In the genomic region with DNA sequence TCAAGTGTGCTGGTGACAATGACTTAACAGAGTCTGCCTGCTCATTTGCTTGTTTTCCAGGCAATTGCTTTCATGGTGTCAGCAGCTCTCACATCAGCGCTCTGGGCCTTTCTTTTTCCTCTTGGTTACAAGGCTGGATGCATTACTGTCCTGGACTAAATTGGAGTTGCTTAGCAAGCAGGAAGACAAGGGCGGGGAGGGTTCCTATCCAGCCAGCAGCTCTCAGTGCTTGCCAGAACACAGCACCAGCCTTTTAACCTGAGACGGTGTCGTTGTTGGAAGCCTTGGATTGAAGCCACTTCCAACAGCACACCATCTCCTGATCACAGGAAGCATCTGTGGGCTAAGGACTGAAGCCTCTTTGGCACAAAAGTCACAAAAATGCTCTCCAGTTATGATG, we compare ENCODE assay signal across 23 cellular contexts.
"Had no signal": no experiment of that assay in that cellular context is flagged by ENCODE, and none has a peak within 500 bp of the region (broad histone marks: within the 10 kb centered on the region; RNA-seq: fewer than 3 reads in every experiment).

No MANE protein-coding gene starts in this region.

- H3K27me3 ChIP-seq: sigmoid colon, tibial nerve had no signal

- H3K9me3 ChIP-seq: heart left ventricle, neutrophil, sigmoid colon, tibial nerve had no signal

- H3K27ac ChIP-seq: heart left ventricle, neutrophil, sigmoid colon, tibial nerve, VCaP had no signal

- DNase-seq: activated CD4-positive, alpha-beta memory T cell treated with anti-CD3 and anti-CD28 coated beads for 36 hours; activated CD4-positive, alpha-beta T cell treated with anti-CD3 and anti-CD28 coated beads for 4 hours; activated CD8-positive, alpha-beta memory T cell treated with anti-CD3 and anti-CD28 coated beads, Interleukin-2, amount 50 U/mL, for 4 hours; activated effector memory CD4-positive, alpha-beta T cell treated with anti-CD3 and anti-CD28 coated beads, Interleukin-2, amount 50 U/mL, for 16 hours; activated naive CD4-positive, alpha-beta T cell treated with anti-CD3 and anti-CD28 coated beads, Interleukin-2, amount 50 U/mL, for 16 hours; activated T-cell treated with anti-CD3 and anti-CD28 coated beads, Interleukin-2, amount 50 U/mL, for 1 hour; amniotic stem cell; central memory CD4-positive, alpha-beta T cell; endodermal cell; foreskin fibroblast; heart left ventricle; hypothalamus; immature natural killer cell; kidney; left colon; naive B cell; nephron progenitor cell; sigmoid colon; small intestine; stimulated activated naive CD4-positive, alpha-beta T cell had no signal

- H3K4me3 ChIP-seq: heart left ventricle, sigmoid colon, tibial nerve had no signal

- H3K36me3 ChIP-seq: heart left ventricle, neutrophil, sigmoid colon, tibial nerve had no signal

- H3K4me1 ChIP-seq: heart left ventricle, sigmoid colon, tibial nerve had no signal
